Comparison of ENCODE assay signal across 11 cellular contexts in genomic region chr4:129094347-129094746, GRCh38. TPM values are rescaled to one million over a fixed set of nuclear protein-coding genes. Genes with fewer than 3 reads are reported as not detected.
DNase-seq lines count a peak whose midpoint lies in the region; ATAC-seq, FAIRE-seq and TF ChIP-seq lines count a peak whose summit lies in the region.
"Had no signal": no experiment of that assay in that cellular context is flagged by ENCODE, and none has a peak within 500 bp of the region (broad histone marks: within the 10 kb centered on the region; RNA-seq: fewer than 3 reads in every experiment).

No MANE protein-coding gene starts in this region.

- TF ChIP-seq CTCF in endothelial cell of umbilical vein (IDR thresholded peaks at IDR 0.05; ENCODE audit: extremely low read depth in 1 of 2, insufficient read depth in 1 of 2, low read depth in 1 of 2, low read length in 2 of 2) (no peak), gastrocnemius medialis (IDR thresholded peaks at IDR 0.05 in 4 of 5, conservative IDR thresholded peaks at IDR 0.05 in 1 of 5) (no peak)

- H3K9me3 Mint-ChIP-seq in T-helper 1 cell treated with Interleukin-12 subunit alpha and Interleukin-12 subunit beta and Interleukin-4 antibody, amounts not matched to agents 30 μg/mL and 1 μg/mL, for 36 hours, result no peaks in the 10 kb centered on the region

- no peak overlapping the region for H2AFZ ChIP-seq in endothelial cell of umbilical vein (ENCODE audit: low read depth, low read length)

- dilution Hi-C loops in endothelial cell of umbilical vein (cut with MboI; ENCODE audit: extremely low pct_ligation_motif_present, low sequenced_read_pairs), result no loop called here

- intact Hi-C loops in endothelial cell of umbilical vein (cut with micrococcal nuclease), result loop anchor here (5.0 to 10.0 kb wide), 5 partner anchors 227 to 1032 kb away; partner anchors contain the start of gene LARP1B
- intact Hi-C loops in gastrocnemius medialis (cut with DNase I; ENCODE audit: low total_unique reads), result loop anchor here (5.0 to 10.0 kb wide), 3 partner anchors 230 to 1460 kb away; partner anchors contain the start of genes INTU and PGRMC2

- no peaks in the 10 kb centered on the region for H3K27me3 Mint-ChIP-seq in T-helper 1 cell treated with Interleukin-12 subunit alpha and Interleukin-12 subunit beta and Interleukin-4 antibody, amounts not matched to agents 30 μg/mL and 1 μg/mL, for 36 hours (ENCODE audit: low read depth)

- in situ Hi-C loops in gastrocnemius medialis (cut with MboI; ENCODE audit: low sequenced_read_pairs in 4 of 4), result loop anchor here in 1 of 4 donors (25.0 kb wide), 1 partner anchor 282 kb away; the partner anchor contains the start of gene JADE1

- H3K4me3 ChIP-seq in endothelial cell of umbilical vein (replicated peaks in 1 of 3; ENCODE audit: insufficient read depth in 1 of 3, low read depth in 1 of 3, low read length in 3 of 3) (peak overlapping the region in 1 of 3 experiments; percentile 97), gastrocnemius medialis (peak overlapping the region; percentile 78 to 89 (median 84))

- no peak for DNase-seq in T-helper 1 cell
- peak; percentile 44 for DNase-seq in NAMALWA (ENCODE audit: low spot score)
- DNase-seq in endothelial cell of umbilical vein (ENCODE audit: low read depth, low spot score), result no peak
- no peak for DNase-seq in gastrocnemius medialis
- DNase-seq in stimulated activated CD4-positive, alpha-beta T cell treated with anti-CD3 and anti-CD28 coated beads, Interleukin-12 subunit alpha, Interleukin-12 subunit beta, amount 100 ng/mL, for 4 hours, result no peak
- no peak for DNase-seq in COLO668 (lab: John Stamatoyannopoulos, UW; ENCODE audit: unreplicated experiment)
- DNase-seq: KG1; Peyer's patch; stimulated activated CD4-positive, alpha-beta T cell treated with anti-CD3 and anti-CD28 coated beads, Interleukin-1b, Interleukin-23, amount 100 ng/mL, for 48 hours had no signal

- peaks cover 40% of the 10 kb centered on the region for H3K4me1 Mint-ChIP-seq in T-helper 1 cell treated with Interleukin-12 subunit alpha and Interleukin-12 subunit beta and Interleukin-4 antibody, amounts not matched to agents 30 μg/mL and 1 μg/mL, for 36 hours (ENCODE audit: low read depth)

- no peak overlapping the region for H3K27ac ChIP-seq in endothelial cell of umbilical vein (ENCODE audit: insufficient read depth, low read depth, low read length)
- peak overlapping the region; percentile 90 to 94 (median 94) for H3K27ac ChIP-seq in gastrocnemius medialis

- H3K4me3 Mint-ChIP-seq in T-helper 1 cell treated with Interleukin-12 subunit alpha and Interleukin-12 subunit beta and Interleukin-4 antibody, amounts not matched to agents 30 μg/mL and 1 μg/mL, for 36 hours, result peak overlapping the region; percentile 46

- peaks cover 34% of the 10 kb centered on the region for H3K79me2 ChIP-seq in endothelial cell of umbilical vein (ENCODE audit: control insufficient read depth, insufficient read depth, low read length)

- H3K4me1 ChIP-seq in endothelial cell of umbilical vein (ENCODE audit: control insufficient read depth, extremely low read depth, insufficient read depth, low read length), result peaks cover 26% of the 10 kb centered on the region
- H3K4me1 ChIP-seq in gastrocnemius medialis, result peaks cover 18 to 19% of the 10 kb centered on the region in 2 donors

- TF ChIP-seq POLR2A in endothelial cell of umbilical vein (IDR thresholded peaks at IDR 0.05; ENCODE audit: low read depth, low read length) (no peak), gastrocnemius medialis (IDR thresholded peaks at IDR 0.05) (no peak)

- H3K9me3 ChIP-seq in endothelial cell of umbilical vein (replicated peaks; ENCODE audit: control insufficient read depth, insufficient read depth, low read length) (no peaks in the 10 kb centered on the region), gastrocnemius medialis (no peaks in the 10 kb centered on the region)
- H3K9me3 ChIP-seq: Peyer's patch had no signal

- FAIRE-seq in endothelial cell of umbilical vein (lab: Jason Lieb, UNC), result no peak

- H3K9ac ChIP-seq in endothelial cell of umbilical vein (replicated peaks; ENCODE audit: extremely low read depth, insufficient read depth, low read length), result no peak overlapping the region

- H3K27me3 ChIP-seq in endothelial cell of umbilical vein (ENCODE audit: control insufficient read depth in 2 of 2, insufficient read depth in 2 of 2, low read length in 2 of 2) (no peaks in the 10 kb centered on the region), gastrocnemius medialis (no peaks in the 10 kb centered on the region)
- H3K27me3 ChIP-seq: Peyer's patch had no signal

- no peak for ATAC-seq in gastrocnemius medialis
- ATAC-seq in HG03520 (IDR thresholded peaks at IDR 0.05; ENCODE audit: unreplicated experiment), result no peak

- POLR2A ChIA-PET in endothelial cell of umbilical vein (lab: Charles Lee), result no interaction called here

- H3K9me1 ChIP-seq in endothelial cell of umbilical vein (replicated peaks; ENCODE audit: control insufficient read depth, extremely low read depth, insufficient read depth, low read length), result no peaks in the 10 kb centered on the region

- peaks cover 7% of the 10 kb centered on the region for H3K36me3 Mint-ChIP-seq in T-helper 1 cell treated with Interleukin-12 subunit alpha and Interleukin-12 subunit beta and Interleukin-4 antibody, amounts not matched to agents 30 μg/mL and 1 μg/mL, for 36 hours (ENCODE audit: low read depth)

- peak overlapping the region; percentile 98 for H3K4me2 ChIP-seq in endothelial cell of umbilical vein (ENCODE audit: insufficient read depth, low read length)

- CTCF ChIA-PET in endothelial cell of umbilical vein (lab: Charles Lee), result interaction anchor here (1.0 to 1.2 kb wide), 2 partner anchors 11 to 714 kb away, joined by 3 to 5 read pairs; no protein-coding TSS in a partner anchor

- no peaks in the 10 kb centered on the region for H4K20me1 ChIP-seq in endothelial cell of umbilical vein (replicated peaks; ENCODE audit: control insufficient read depth, extremely low read depth, insufficient read depth, low read length)

- H3K36me3 ChIP-seq in endothelial cell of umbilical vein (ENCODE audit: control insufficient read depth in 2 of 2, extremely low read depth in 1 of 2, insufficient read depth in 2 of 2, low read length in 2 of 2) (no peaks in the 10 kb centered on the region), gastrocnemius medialis (no peaks in the 10 kb centered on the region)
- H3K36me3 ChIP-seq: Peyer's patch had no signal

- peak overlapping the region; percentile 62 for H3K27ac Mint-ChIP-seq in T-helper 1 cell treated with Interleukin-12 subunit alpha and Interleukin-12 subunit beta and Interleukin-4 antibody, amounts not matched to agents 30 μg/mL and 1 μg/mL, for 36 hours

- BruUV-seq in endothelial cell of umbilical vein (replicated peaks; lab: Mats Ljungman, UMichigan), result no TSS peak

TF ChIP-seq in endothelial cell of umbilical vein, 7 proteins besides CTCF, POLR2A, EP300 and RAD21:
- no peak for TF ChIP-seq EZH2 (IDR thresholded peaks at IDR 0.05; ENCODE audit: borderline replicate concordance, low read depth, low read length, severe bottlenecking)
- no peak for TF ChIP-seq GATA2 (IDR thresholded peaks at IDR 0.05; ENCODE audit: insufficient read depth, insufficient read length, low read depth, low read length)
- TF ChIP-seq POLR2AphosphoS5 (IDR thresholded peaks at IDR 0.05; ENCODE audit: insufficient read depth, low read depth, low read length), result no peak
- TF ChIP-seq MAX (IDR thresholded peaks at IDR 0.05; ENCODE audit: insufficient read depth, insufficient read length), result no peak
- no peak for TF ChIP-seq FOS (IDR thresholded peaks at IDR 0.05; ENCODE audit: borderline replicate concordance, insufficient read depth, low read length)
- TF ChIP-seq JUN (IDR thresholded peaks at IDR 0.05; ENCODE audit: borderline replicate concordance, insufficient read depth, insufficient read length, low read depth), result no peak
- no peak for TF ChIP-seq MYC (IDR thresholded peaks at IDR 0.05; ENCODE audit: low read depth, low read length)
TF ChIP-seq in endothelial cell of umbilical vein: peak in this region for 0.

RNA-seq across cellular contexts. Expression of gene SCLT1, which starts 1.0 kb away (rescaled TPM):
- total RNA-seq in endothelial cell of umbilical vein (14.0 and 16.3 TPM in 2 replicates), gastrocnemius medialis (1 to 10 TPM; 1.0 to 4.1 (median 1.8) TPM)
- 2.1 and 3.2 TPM in 2 replicates for polyA plus RNA-seq in endothelial cell of umbilical vein
- polyA plus RNA-seq in endothelial cell of umbilical vein (2011; cell fraction: cytosol; rRNA removed), result 3.9 and 4.0 TPM in 2 replicates
- 7.4 and 10.4 TPM in 2 replicates for polyA plus RNA-seq in endothelial cell of umbilical vein (2011; cell fraction: nucleus; rRNA removed)
- 6.0 and 10.0 TPM in 2 replicates for polyA plus RNA-seq in endothelial cell of umbilical vein (2012)
- 6.4 and 12.0 TPM in 2 replicates for polyA minus RNA-seq in endothelial cell of umbilical vein
- polyA minus RNA-seq in endothelial cell of umbilical vein (2011; cell fraction: cytosol; rRNA and poly(A)+ RNA removed), result 8.0 TPM
- 50.3 and 61.3 TPM in 2 replicates for polyA minus RNA-seq in endothelial cell of umbilical vein (2011; cell fraction: nucleus; rRNA and poly(A)+ RNA removed)

RNA-seq across cellular contexts. Expression of gene C4orf33, which starts 1.6 kb away (rescaled TPM):
- 7.3 and 9.4 TPM in 2 replicates for total RNA-seq in endothelial cell of umbilical vein
- polyA plus RNA-seq in endothelial cell of umbilical vein, result 1.6 and 2.6 TPM in 2 replicates
- 5.1 and 5.2 TPM in 2 replicates for polyA plus RNA-seq in endothelial cell of umbilical vein (2011; cell fraction: cytosol; rRNA removed)
- 6.3 and 8.6 TPM in 2 replicates for polyA plus RNA-seq in endothelial cell of umbilical vein (2011; cell fraction: nucleus; rRNA removed)
- 9.0 and 9.7 TPM in 2 replicates for polyA plus RNA-seq in endothelial cell of umbilical vein (2012)
- 2.7 and 2.8 TPM in 2 replicates for polyA minus RNA-seq in endothelial cell of umbilical vein
- polyA minus RNA-seq in endothelial cell of umbilical vein (2011; cell fraction: cytosol; rRNA and poly(A)+ RNA removed), result 3.3 TPM
- polyA minus RNA-seq in endothelial cell of umbilical vein (2011; cell fraction: nucleus; rRNA and poly(A)+ RNA removed), result 2.9 and 5.2 TPM in 2 replicates
- total RNA-seq in gastrocnemius medialis, result 1 to 10 TPM in 3 of 4 donors, under 1 TPM in 1; 0.53 to 2.2 (median 1.7) TPM
